22 cellular contexts compared by ENCODE assay signal in the genomic region with DNA sequence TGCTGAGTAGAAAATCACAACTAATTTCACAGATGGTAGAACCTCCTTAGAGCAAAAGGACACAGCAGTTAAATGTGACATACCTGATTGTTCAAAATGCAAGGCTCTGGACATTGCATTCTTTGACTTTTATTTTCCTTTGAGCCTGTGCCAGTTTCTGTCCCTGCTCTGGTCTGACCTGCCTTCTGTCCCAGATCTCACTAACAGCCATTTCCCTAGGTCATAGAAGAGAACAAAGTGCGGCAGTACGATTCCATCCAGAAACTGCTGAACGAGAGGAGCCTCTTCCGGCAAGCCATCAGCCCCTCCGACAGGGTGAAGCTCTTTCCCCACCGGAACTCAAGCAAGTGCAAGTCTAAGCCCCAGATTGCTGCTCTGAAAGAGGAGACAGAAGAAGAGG.
DNase-seq lines count a peak whose midpoint lies in the region; ATAC-seq and TF ChIP-seq lines count a peak whose summit lies in the region.
"Had no signal": no experiment of that assay in that cellular context is flagged by ENCODE, and none has a peak within 500 bp of the region (broad histone marks: within the 10 kb centered on the region; RNA-seq: fewer than 3 reads in every experiment).

No MANE protein-coding gene starts in this region.

- no TSS peak for BruUV-seq in Calu3 (replicated peaks; lab: Mats Ljungman, UMichigan)

- 96% methylated on average over 6 of the region's 6 CpGs for WGBS in hepatocyte (ENCODE audit: low lambda C conversion rate, missing lambda C conversion rate)
- 92% methylated on average over 6 of the region's 6 CpGs for WGBS in prostate gland

- no peaks in the 10 kb centered on the region for H3K9me3 ChIP-seq in SJSA1 (replicated peaks)
- H3K9me3 ChIP-seq in hepatocyte (ENCODE audit: low read depth): no peaks in the 10 kb centered on the region
- no peaks in the 10 kb centered on the region for H3K9me3 ChIP-seq in prostate gland
- H3K9me3 ChIP-seq: BE2C had no signal

- H3K27ac ChIP-seq in SJSA1: peak overlapping the region; percentile 88
- peak overlapping the region; percentile 83 for H3K27ac ChIP-seq in hepatocyte
- H3K27ac ChIP-seq in prostate gland: peak overlapping the region; percentile 53 to 58
- H3K27ac ChIP-seq: HL-60, RWPE1 had no signal

- intact Hi-C loops in Calu3 (cut with micrococcal nuclease; ENCODE audit: unreplicated experiment): no loop called here
- intact Hi-C loops in prostate gland (cut with DNase I): no loop called here

- H3K4me2 ChIP-seq in hepatocyte: no peak overlapping the region

- H3K36me3 Mint-ChIP-seq in Calu3 (ENCODE audit: insufficient read depth, unreplicated experiment): peaks cover 93% of the 10 kb centered on the region

- H3K4me1 Mint-ChIP-seq in Calu3 (ENCODE audit: low read depth, unreplicated experiment): peaks cover 55% of the 10 kb centered on the region

- DNase-seq in Calu3: no peak
- no peak for DNase-seq in SJSA1 (ENCODE audit: low read depth in 1 of 2, low spot score in 2 of 2)
- no peak for DNase-seq in hepatocyte (ENCODE audit: low spot score)
- no peak for DNase-seq in prostate gland (ENCODE audit: low spot score)
- no peak for DNase-seq in kidney tubule cell (ENCODE audit: low spot score)
- DNase-seq in NCI-H2171 (lab: John Stamatoyannopoulos, UW): no peak
- DNase-seq: BE2C, DMS 273 treated with DMSO at 0.1 percent for 48 hours, DMS79 treated with DMSO at 0.1 percent for 48 hours, H9, KBM-7, NCI-H1694, NCI-H2081 treated with DMSO at 0.1 percent for 48 hours, NCI-H446, NCI-H526, SIG-M5 had no signal

- peak overlapping the region; percentile 82 for H3K27ac Mint-ChIP-seq in Calu3 (ENCODE audit: unreplicated experiment)
- H3K27ac Mint-ChIP-seq: H9 had no signal

- H3K4me1 ChIP-seq in SJSA1 (replicated peaks) (peaks cover 47% of the 10 kb centered on the region), hepatocyte (ENCODE audit: insufficient read depth) (peaks cover 17% of the 10 kb centered on the region), prostate gland (replicated peaks) (no peaks in the 10 kb centered on the region)
- H3K4me1 ChIP-seq: BE2C had no signal

- H3K27me3 Mint-ChIP-seq in Calu3 (ENCODE audit: unreplicated experiment): no peaks in the 10 kb centered on the region

- no peaks in the 10 kb centered on the region for H3K79me2 ChIP-seq in hepatocyte

- no peaks in the 10 kb centered on the region for H3K9me3 Mint-ChIP-seq in Calu3 (ENCODE audit: low read depth, unreplicated experiment)
- H3K9me3 Mint-ChIP-seq: H9 had no signal

- CTCF ChIA-PET in Calu3 (lab: Charles Lee): interaction anchor here (1.5 kb wide), 1 partner anchor 49 kb away, joined by 4 read pairs; no protein-coding TSS in a partner anchor

- H4K20me1 ChIP-seq in hepatocyte (ENCODE audit: insufficient read depth, poor library complexity, severe bottlenecking): no peaks in the 10 kb centered on the region

- H3K4me3 Mint-ChIP-seq in Calu3 (ENCODE audit: low read depth, unreplicated experiment): no peak overlapping the region
- H3K4me3 Mint-ChIP-seq: H9 had no signal

- TF ChIP-seq POLR2A in prostate gland (IDR thresholded peaks at IDR 0.05): no peak

- H3K9me2 ChIP-seq in hepatocyte (replicated peaks; ENCODE audit: insufficient read depth): no peaks in the 10 kb centered on the region

- H2AFZ ChIP-seq in hepatocyte: no peak overlapping the region

- no peaks in the 10 kb centered on the region for H3K27me3 ChIP-seq in SJSA1 (replicated peaks)
- H3K27me3 ChIP-seq in hepatocyte: no peaks in the 10 kb centered on the region
- no peaks in the 10 kb centered on the region for H3K27me3 ChIP-seq in prostate gland (replicated peaks; ENCODE audit: insufficient read depth)
- H3K27me3 ChIP-seq: BE2C had no signal

- H3K36me3 ChIP-seq in SJSA1 (no peaks in the 10 kb centered on the region), hepatocyte (replicated peaks; ENCODE audit: insufficient read depth, low read depth) (no peaks in the 10 kb centered on the region), prostate gland (no peaks in the 10 kb centered on the region)
- H3K36me3 ChIP-seq: BE2C had no signal

- no peak for TF ChIP-seq CTCF in Calu3 (IDR thresholded peaks at IDR 0.05; ENCODE audit: unreplicated experiment)
- TF ChIP-seq CTCF in hepatocyte (IDR thresholded peaks at IDR 0.05; ENCODE audit: poor library complexity): no peak
- no peak for TF ChIP-seq CTCF in prostate gland (IDR thresholded peaks at IDR 0.05)

- ATAC-seq in HG02981 (IDR thresholded peaks at IDR 0.05; ENCODE audit: unreplicated experiment) (no peak), GM19455 (IDR thresholded peaks at IDR 0.05; ENCODE audit: unreplicated experiment) (no peak)
- ATAC-seq: HepG2, SK-N-SH treated with all-trans-retinoic acid at 6 μM for 48 hours had no signal

- H3K4me3 ChIP-seq in SJSA1: no peak overlapping the region
- H3K4me3 ChIP-seq in hepatocyte: no peak overlapping the region
- no peak overlapping the region for H3K4me3 ChIP-seq in prostate gland
